8 cellular contexts compared by ENCODE assay signal in the genomic region with DNA sequence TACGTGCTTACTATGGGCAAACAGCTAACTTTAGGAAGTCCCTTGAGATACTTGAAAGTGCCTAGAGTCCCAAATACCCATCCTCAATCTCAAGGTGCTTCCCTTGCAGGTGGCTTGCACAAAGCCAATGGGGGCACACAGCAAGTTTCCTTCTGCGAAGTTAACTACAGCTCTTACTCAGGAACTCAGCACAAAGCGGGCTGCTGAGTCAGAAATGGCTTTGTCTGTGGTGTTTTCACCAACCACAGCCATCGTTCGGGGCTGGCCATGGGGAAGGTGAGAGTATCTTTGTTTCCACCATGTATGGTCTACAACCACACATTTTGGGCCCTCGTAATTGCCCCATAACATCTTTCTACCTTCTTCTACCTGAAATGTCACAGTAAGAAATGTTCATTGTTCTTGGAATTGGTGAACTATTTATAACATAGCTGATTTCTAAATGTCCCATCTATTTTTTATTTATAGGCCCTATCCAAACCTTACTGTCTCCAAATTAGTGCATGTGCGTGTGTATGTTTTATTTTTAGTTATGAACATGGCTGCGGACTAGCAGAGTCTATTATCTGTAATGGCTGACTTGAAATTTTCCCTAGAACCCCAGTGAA.
DNase-seq lines count a peak whose midpoint lies in the region; ATAC-seq lines count a peak whose summit lies in the region.

No MANE protein-coding gene starts in this region.

- ATAC-seq in GM19452 (IDR thresholded peaks at IDR 0.05; ENCODE audit: unreplicated experiment) = peak; percentile 75
- peak; percentile 71 for ATAC-seq in HG03135 (IDR thresholded peaks at IDR 0.05; ENCODE audit: unreplicated experiment)

- DNase-seq in activated T-cell treated with anti-CD3 and anti-CD28 coated beads, Interleukin-2, amount 50 U/mL, for 1 hour = peak; percentile 28
- DNase-seq in stimulated activated CD8-positive, alpha-beta memory T cell treated with anti-CD3 and anti-CD28 coated beads, Interleukin-7, amount 100 ng/mL, for 24 hours (ENCODE audit: low read depth) = peak; percentile 36
- DNase-seq in epidermal melanocyte (ENCODE audit: insufficient read length, low spot score) (no peak), kidney tubule cell (ENCODE audit: low spot score) (no peak), OCI-M2 (lab: John Stamatoyannopoulos, UW; ENCODE audit: unreplicated experiment) (no peak), cerebellar cortex (ENCODE audit: low spot score) (no peak)

Comparison
In these comparisons a context has a peak if more than half of its experiments do, and no peak if none do; other contexts are left out.
1. DNase-seq: peak in activated T-cell treated with anti-CD3 and anti-CD28 coated beads, Interleukin-2, amount 50 U/mL, for 1 hour (single experiment) and stimulated activated CD8-positive, alpha-beta memory T cell treated with anti-CD3 and anti-CD28 coated beads, Interleukin-7, amount 100 ng/mL, for 24 hours (single experiment); none in epidermal melanocyte (single experiment), kidney tubule cell (single experiment), OCI-M2 (single experiment) and cerebellar cortex (single experiment).